In genomic region chr16:154223-155030, GRCh38 we compare ENCODE assay signal across 8 cellular contexts. TPM values are rescaled to one million over a fixed set of nuclear protein-coding genes. Genes with fewer than 3 reads are reported as not detected.
DNase-seq lines count a peak whose midpoint lies in the region; ATAC-seq and TF ChIP-seq lines count a peak whose summit lies in the region.

No MANE protein-coding gene starts in this region.

- peaks cover 9% of the 10 kb centered on the region for H3K27me3 ChIP-seq in CD4-positive, CD25-positive, alpha-beta regulatory T cell (ENCODE audit: control insufficient read depth, insufficient read depth, low read length)
- H3K27me3 ChIP-seq in HUES48 (ENCODE audit: control insufficient read depth, insufficient read depth, low read length) (peaks cover 36% of the 10 kb centered on the region), body of pancreas (no peaks in the 10 kb centered on the region), kidney epithelial cell (ENCODE audit: control insufficient read depth, insufficient read depth, low read length) (peaks cover 15% of the 10 kb centered on the region), suprapubic skin (peaks cover 39% of the 10 kb centered on the region)

- TF ChIP-seq CTCF in body of pancreas (IDR thresholded peaks at IDR 0.05) (no peak), kidney epithelial cell (IDR thresholded peaks at IDR 0.05; ENCODE audit: insufficient read depth, low read length, poor library complexity, severe bottlenecking) (no peak), suprapubic skin (IDR thresholded peaks at IDR 0.05) (no peak)

- peaks cover 0 to 2% (median 0%) of the 10 kb centered on the region in 7 donors for H3K9me3 Mint-ChIP-seq in CD4-positive, CD25-positive, alpha-beta regulatory T cell

- no peak for TF ChIP-seq EP300 in suprapubic skin (IDR thresholded peaks at IDR 0.05)

- no peaks in the 10 kb centered on the region for H3K36me3 ChIP-seq in CD4-positive, CD25-positive, alpha-beta regulatory T cell (ENCODE audit: control insufficient read depth, insufficient read depth, low read length)
- H3K36me3 ChIP-seq in HUES48 (ENCODE audit: control insufficient read depth, insufficient read depth, low read length) = no peaks in the 10 kb centered on the region
- no peaks in the 10 kb centered on the region for H3K36me3 ChIP-seq in body of pancreas (replicated peaks in 1 of 2; ENCODE audit: insufficient read depth in 1 of 2, low read depth in 2 of 2)
- H3K36me3 ChIP-seq in kidney epithelial cell (ENCODE audit: control insufficient read depth, insufficient read depth, low read length) = no peaks in the 10 kb centered on the region
- H3K36me3 ChIP-seq in suprapubic skin = no peaks in the 10 kb centered on the region

- peaks cover 0 to 12% (median 7%) of the 10 kb centered on the region in 4 donors for H3K4me1 Mint-ChIP-seq in CD4-positive, CD25-positive, alpha-beta regulatory T cell

- no peaks in the 10 kb centered on the region for H3K9me3 ChIP-seq in CD4-positive, CD25-positive, alpha-beta regulatory T cell (ENCODE audit: control insufficient read depth in 2 of 2, low read length in 2 of 2)
- H3K9me3 ChIP-seq in HUES48 (ENCODE audit: control insufficient read depth, insufficient read depth, low read length) (no peaks in the 10 kb centered on the region), body of pancreas (no peaks in the 10 kb centered on the region), suprapubic skin (no peaks in the 10 kb centered on the region)

- H3K27ac ChIP-seq in CD4-positive, CD25-positive, alpha-beta regulatory T cell (ENCODE audit: insufficient read depth, low read length, poor library complexity, severe bottlenecking) = no peak overlapping the region
- no peak overlapping the region for H3K27ac ChIP-seq in HUES48 (ENCODE audit: low read depth, low read length)
- no peak overlapping the region for H3K27ac ChIP-seq in body of pancreas
- no peak overlapping the region for H3K27ac ChIP-seq in suprapubic skin

- intact Hi-C loops in body of pancreas (cut with DNase I) = no loop called here

- H3K4me3 Mint-ChIP-seq in CD4-positive, CD25-positive, alpha-beta regulatory T cell = peak overlapping the region; percentile 4 to 61 (median 47)

- WGBS in body of pancreas, 2 donors = 1 to 2% methylated on average over 23 to 40 of the region's 57 CpGs
- 3% methylated on average over 8 of the region's 57 CpGs for WGBS in suprapubic skin

- H3K27ac Mint-ChIP-seq in CD4-positive, CD25-positive, alpha-beta regulatory T cell = peak overlapping the region in 1 of 3 donors; percentile 19

- ATAC-seq in CD4-positive, CD25-positive, alpha-beta regulatory T cell (ENCODE audit: low read depth in 2 of 2) = peak in 1 of 2 donors; percentile 9
- ATAC-seq in body of pancreas = peak; percentile 43
- no peak for ATAC-seq in GM18870 (IDR thresholded peaks at IDR 0.05; ENCODE audit: unreplicated experiment)

- H3K27me3 Mint-ChIP-seq in CD4-positive, CD25-positive, alpha-beta regulatory T cell = peaks cover 64% of the 10 kb centered on the region

- peaks cover 10% of the 10 kb centered on the region for H3K4me1 ChIP-seq in CD4-positive, CD25-positive, alpha-beta regulatory T cell (ENCODE audit: control insufficient read depth, insufficient read depth, low read length, poor library complexity, severe bottlenecking)
- no peaks in the 10 kb centered on the region for H3K4me1 ChIP-seq in HUES48 (ENCODE audit: control insufficient read depth, insufficient read depth, low read length)
- H3K4me1 ChIP-seq in body of pancreas = peaks cover 10% of the 10 kb centered on the region
- H3K4me1 ChIP-seq in suprapubic skin = peaks cover 10% of the 10 kb centered on the region

- H3K9ac ChIP-seq in HUES48 (ENCODE audit: low read depth, low read length) = no peak overlapping the region

- H3K36me3 Mint-ChIP-seq in CD4-positive, CD25-positive, alpha-beta regulatory T cell = peaks cover 3% of the 10 kb centered on the region

- no peak for DNase-seq in CD4-positive, CD25-positive, alpha-beta regulatory T cell
- DNase-seq in body of pancreas (peak in 3 of 4 donors; percentile 14 to 36 (median 26)), kidney epithelial cell (ENCODE audit: low read depth) (no peak), suprapubic skin (ENCODE audit: low spot score in 2 of 2) (no peak), SHP77 (lab: John Stamatoyannopoulos, UW) (no peak), H4 (ENCODE audit: low spot score) (no peak)

- no peak overlapping the region for H3K4me3 ChIP-seq in CD4-positive, CD25-positive, alpha-beta regulatory T cell (ENCODE audit: low read depth, low read length)
- H3K4me3 ChIP-seq in HUES48 (ENCODE audit: low read depth, low read length) (peak overlapping the region; percentile 72), body of pancreas (peak overlapping the region; percentile 22 to 30), kidney epithelial cell (ENCODE audit: low read depth, low read length) (peak overlapping the region; percentile 47), suprapubic skin (peak overlapping the region; percentile 48)

- no peak for TF ChIP-seq POLR2A in body of pancreas (IDR thresholded peaks at IDR 0.05)
- no peak for TF ChIP-seq POLR2A in suprapubic skin (IDR thresholded peaks at IDR 0.05)

RNA-seq across cellular contexts. Expression of gene HBZ, which starts 2.0 kb away (rescaled TPM):
- total RNA-seq in CD4-positive, CD25-positive, alpha-beta regulatory T cell = not detected
- polyA plus RNA-seq in CD4-positive, CD25-positive, alpha-beta regulatory T cell = not detected
- not detected for total RNA-seq in body of pancreas
- total RNA-seq in kidney epithelial cell = not detected in 2 replicates
- not detected for total RNA-seq in suprapubic skin
- not detected in 2 replicates for total RNA-seq in H4 (2014; rRNA removed; shearing (Covaris generic))

RNA-seq across cellular contexts. Expression of gene HBM, which starts 11.4 kb away (rescaled TPM):
- total RNA-seq in CD4-positive, CD25-positive, alpha-beta regulatory T cell = not detected
- not detected for polyA plus RNA-seq in CD4-positive, CD25-positive, alpha-beta regulatory T cell
- total RNA-seq in body of pancreas (not detected), kidney epithelial cell (not detected in 2 replicates), suprapubic skin (not detected)
- total RNA-seq in H4 (2014; rRNA removed; shearing (Covaris generic)) = not detected in 2 replicates

RNA-seq across cellular contexts. Expression of gene NPRL3, which starts 16.0 kb away (rescaled TPM):
- 23.1 TPM for total RNA-seq in CD4-positive, CD25-positive, alpha-beta regulatory T cell
- polyA plus RNA-seq in CD4-positive, CD25-positive, alpha-beta regulatory T cell = 1 to 10 TPM; 6.5 to 9.2 (median 8.2) TPM
- total RNA-seq in body of pancreas (10 to 100 TPM; 10.6 to 23.7 TPM), kidney epithelial cell (29.2 and 37.5 TPM in 2 replicates), suprapubic skin (10 to 100 TPM; 21.1 to 48.3 (median 35.6) TPM)
- total RNA-seq in H4 (2014; rRNA removed; shearing (Covaris generic)) = 2.6 and 5.0 TPM in 2 replicates

RNA-seq across cellular contexts. Expression of gene HBA2, which starts 18.2 kb away (rescaled TPM):
- 0.86 TPM for total RNA-seq in CD4-positive, CD25-positive, alpha-beta regulatory T cell
- 1 to 10 TPM in 1 of 4 donors, under 1 TPM in 2, not detected in 1; 0.41 to 1.2 (median 0.99) TPM for polyA plus RNA-seq in CD4-positive, CD25-positive, alpha-beta regulatory T cell
- total RNA-seq in body of pancreas (10 to 100 TPM in 1 of 2 donors, 1 to 10 TPM in 1; 6.0 to 23.4 TPM), kidney epithelial cell (not detected in 2 replicates), suprapubic skin (100 to 1,000 TPM in 2 of 4 donors, 10 to 100 TPM in 2; 13.0 to 282 (median 96.5) TPM)
- total RNA-seq in H4 (2014; rRNA removed; shearing (Covaris generic)) = 3.3 TPM in 1 of 2 replicates, not detected in the other

RNA-seq across cellular contexts. Expression of gene HBA1, which starts 22.1 kb away (rescaled TPM):
- not detected for total RNA-seq in CD4-positive, CD25-positive, alpha-beta regulatory T cell
- under 1 TPM in 1 of 4 donors, not detected in 3; 0.41 TPM for polyA plus RNA-seq in CD4-positive, CD25-positive, alpha-beta regulatory T cell
- total RNA-seq in body of pancreas (not detected), kidney epithelial cell (0.41 TPM in 1 of 2 replicates, not detected in the other), suprapubic skin (100 to 1,000 TPM in 2 of 4 donors, 10 to 100 TPM in 2; 10.5 to 265 (median 77.7) TPM)
- not detected in 2 replicates for total RNA-seq in H4 (2014; rRNA removed; shearing (Covaris generic))

Comparison
In these comparisons a context has a peak if more than half of its experiments do, and no peak if none do; other contexts are left out.
1. DNase-seq: peak in body of pancreas (3 of 4); none in CD4-positive, CD25-positive, alpha-beta regulatory T cell (0 of 3), kidney epithelial cell (single experiment), suprapubic skin (0 of 2), SHP77 (0 of 2) and H4 (single experiment).